ENCODE assay signal across 12 cellular contexts in the genomic region with DNA sequence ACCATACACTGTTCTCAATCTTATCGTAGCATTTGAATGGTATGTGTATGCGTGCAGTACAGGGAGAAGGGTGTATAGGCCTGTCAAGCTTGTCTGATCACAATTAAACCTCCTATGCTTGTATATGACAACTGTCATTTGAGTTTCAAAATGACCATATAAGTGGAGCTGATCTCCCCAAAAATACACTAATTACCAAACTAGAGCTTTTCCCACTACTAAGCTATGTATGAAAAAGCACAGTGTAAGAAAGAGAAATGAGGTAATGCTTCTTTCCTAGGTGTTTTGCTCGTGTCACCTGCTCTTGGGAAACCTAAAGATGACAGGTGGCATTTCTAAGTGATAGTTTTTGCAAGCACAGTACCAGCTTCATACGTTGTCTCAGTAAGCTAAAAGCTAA. TPM values are rescaled to one million over a fixed set of nuclear protein-coding genes. Genes with fewer than 3 reads are reported as not detected.
DNase-seq lines count a peak whose midpoint lies in the region; ATAC-seq and TF ChIP-seq lines count a peak whose summit lies in the region.
"Had no signal": no experiment of that assay in that cellular context is flagged by ENCODE, and none has a peak within 500 bp of the region (broad histone marks: within the 10 kb centered on the region; RNA-seq: fewer than 3 reads in every experiment).

No MANE protein-coding gene starts in this region.

- DNase-seq in activated CD4-positive, alpha-beta T cell treated with anti-CD3 and anti-CD28 coated beads, Interleukin-2, amount 10 ng/mL, durations not matched to agents 24 days and 14 days = no peak
- DNase-seq in activated CD4-positive, alpha-beta T cell treated with anti-CD3 and anti-CD28 coated beads, Interleukin-2, amount 50 U/mL, for 4 hours = no peak
- DNase-seq in GM20000 (ENCODE audit: low spot score) = peak; percentile 40
- DNase-seq in sigmoid colon = no peak
- DNase-seq in thyroid gland = no peak
- DNase-seq in SKM-1 treated with dmso at 0.1 percent for 144 hours (lab: John Stamatoyannopoulos, UW; ENCODE audit: unreplicated experiment) = no peak
- DNase-seq: activated naive CD8-positive, alpha-beta T cell treated with anti-CD3 and anti-CD28 coated beads for 36 hours; HCEC 1CT; NCI-H1105 treated with DMSO at 0.1 percent for 48 hours; NCI-H524 had no signal

- no peak for ATAC-seq in GM19463 (IDR thresholded peaks at IDR 0.05; ENCODE audit: unreplicated experiment)

- TF ChIP-seq EP300 in sigmoid colon (IDR thresholded peaks at IDR 0.05) = no peak

- H3K4me3 ChIP-seq in sigmoid colon = no peak overlapping the region
- no peak overlapping the region for H3K4me3 ChIP-seq in thyroid gland (replicated peaks in 1 of 3)

- no peaks in the 10 kb centered on the region for H3K27me3 Mint-ChIP-seq in activated CD4-positive, alpha-beta T cell treated with anti-CD3 and anti-CD28 coated beads, Interleukin-2, amount 10 ng/mL, durations not matched to agents 24 days and 14 days
- H3K27me3 Mint-ChIP-seq in dendritic cell treated with granulocyte-macrophage colony-stimulating factor and Interleukin-4, amounts not matched to agents 40 ng/mL and 50 ng/mL, for 4 days = no peaks in the 10 kb centered on the region
- H3K27me3 Mint-ChIP-seq: activated naive CD8-positive, alpha-beta T cell treated with anti-CD3 and anti-CD28 coated beads for 36 hours had no signal

- H3K4me1 Mint-ChIP-seq in activated CD4-positive, alpha-beta T cell treated with anti-CD3 and anti-CD28 coated beads, Interleukin-2, amount 10 ng/mL, durations not matched to agents 24 days and 14 days = peaks cover 40% of the 10 kb centered on the region
- H3K4me1 Mint-ChIP-seq in dendritic cell treated with granulocyte-macrophage colony-stimulating factor and Interleukin-4, amounts not matched to agents 40 ng/mL and 50 ng/mL, for 4 days (ENCODE audit: low read depth) = peaks cover 48% of the 10 kb centered on the region

- no peak overlapping the region for H3K4me3 Mint-ChIP-seq in activated CD4-positive, alpha-beta T cell treated with anti-CD3 and anti-CD28 coated beads, Interleukin-2, amount 10 ng/mL, durations not matched to agents 24 days and 14 days
- no peak overlapping the region for H3K4me3 Mint-ChIP-seq in dendritic cell treated with granulocyte-macrophage colony-stimulating factor and Interleukin-4, amounts not matched to agents 40 ng/mL and 50 ng/mL, for 4 days

- TF ChIP-seq CTCF in GM20000 (IDR thresholded peaks at IDR 0.05; ENCODE audit: extremely low read depth, missing control alignments) = no peak
- no peak for TF ChIP-seq CTCF in sigmoid colon (IDR thresholded peaks at IDR 0.05)
- no peak for TF ChIP-seq CTCF in thyroid gland (IDR thresholded peaks at IDR 0.05)

- H3K4me1 ChIP-seq in sigmoid colon (peaks cover 0 to 34% (median 10%) of the 10 kb centered on the region in 4 donors), thyroid gland (peaks cover 10 to 13% of the 10 kb centered on the region in 2 donors)

- H3K36me3 ChIP-seq in sigmoid colon (no peaks in the 10 kb centered on the region), thyroid gland (no peaks in the 10 kb centered on the region)

- H3K27ac Mint-ChIP-seq in activated CD4-positive, alpha-beta T cell treated with anti-CD3 and anti-CD28 coated beads, Interleukin-2, amount 10 ng/mL, durations not matched to agents 24 days and 14 days = peak overlapping the region; percentile 98
- peak overlapping the region; percentile 98 for H3K27ac Mint-ChIP-seq in dendritic cell treated with granulocyte-macrophage colony-stimulating factor and Interleukin-4, amounts not matched to agents 40 ng/mL and 50 ng/mL, for 4 days

- no peak for TF ChIP-seq POLR2A in sigmoid colon (IDR thresholded peaks at IDR 0.05)
- TF ChIP-seq POLR2A in thyroid gland (IDR thresholded peaks at IDR 0.05) = no peak

- peak overlapping the region; percentile 88 to 95 (median 94) for H3K27ac ChIP-seq in sigmoid colon
- H3K27ac ChIP-seq in thyroid gland = no peak overlapping the region

- peaks cover 3% of the 10 kb centered on the region for H3K36me3 Mint-ChIP-seq in activated CD4-positive, alpha-beta T cell treated with anti-CD3 and anti-CD28 coated beads, Interleukin-2, amount 10 ng/mL, durations not matched to agents 24 days and 14 days (ENCODE audit: low read depth)
- H3K36me3 Mint-ChIP-seq in dendritic cell treated with granulocyte-macrophage colony-stimulating factor and Interleukin-4, amounts not matched to agents 40 ng/mL and 50 ng/mL, for 4 days (ENCODE audit: low read depth) = peaks cover 10% of the 10 kb centered on the region

- intact Hi-C loops in activated CD4-positive, alpha-beta T cell treated with anti-CD3 and anti-CD28 coated beads, Interleukin-2, amount 10 ng/mL, durations not matched to agents 24 days and 14 days (cut with micrococcal nuclease) = loop anchor here (5.0 kb wide), 1 partner anchor 64 kb away; no protein-coding TSS in a partner anchor
- intact Hi-C loops in dendritic cell treated with granulocyte-macrophage colony-stimulating factor and Interleukin-4, amounts not matched to agents 40 ng/mL and 50 ng/mL, for 4 days (cut with micrococcal nuclease) = no loop called here
- intact Hi-C loops in sigmoid colon (cut with DNase I) (loop anchor here (2.0 to 5.0 kb wide), 2 partner anchors 44 to 101 kb away; no protein-coding TSS in a partner anchor), thyroid gland (cut with DNase I) (loop anchor here (10.0 kb wide), 1 partner anchor 52 kb away; no protein-coding TSS in a partner anchor)

- no peaks in the 10 kb centered on the region for H3K9me3 ChIP-seq in sigmoid colon
- no peaks in the 10 kb centered on the region for H3K9me3 ChIP-seq in thyroid gland

- no peaks in the 10 kb centered on the region for H3K27me3 ChIP-seq in sigmoid colon
- no peaks in the 10 kb centered on the region for H3K27me3 ChIP-seq in thyroid gland

- H3K9me3 Mint-ChIP-seq in activated CD4-positive, alpha-beta T cell treated with anti-CD3 and anti-CD28 coated beads, Interleukin-2, amount 10 ng/mL, durations not matched to agents 24 days and 14 days = no peaks in the 10 kb centered on the region
- no peaks in the 10 kb centered on the region for H3K9me3 Mint-ChIP-seq in dendritic cell treated with granulocyte-macrophage colony-stimulating factor and Interleukin-4, amounts not matched to agents 40 ng/mL and 50 ng/mL, for 4 days

- 95 to 97% methylated on average over 4 of the region's 4 CpGs for WGBS in sigmoid colon, 2 donors
- 97% methylated on average over 4 of the region's 4 CpGs for WGBS in thyroid gland, 2 donors

RNA-seq across cellular contexts. Expression of gene STK38L, which starts 1.1 kb away (rescaled TPM):
- 22.8 and 23.0 TPM in 2 replicates for total RNA-seq in activated CD4-positive, alpha-beta T cell treated with anti-CD3 and anti-CD28 coated beads, Interleukin-2, amount 10 ng/mL, durations not matched to agents 24 days and 14 days
- 10 to 100 TPM; 67.3 to 86.2 (median 78.3) TPM for total RNA-seq in sigmoid colon
- polyA plus RNA-seq in sigmoid colon = 10 to 100 TPM; 16.8 to 20.1 (median 17.4) TPM
- total RNA-seq in thyroid gland = 10 to 100 TPM; 20.1 to 42.2 (median 27.0) TPM

Comparison
In these comparisons a context has a peak if more than half of its experiments do, and no peak if none do; other contexts are left out.
1. H3K27ac ChIP-seq: peak in sigmoid colon (4 of 4); none in thyroid gland (0 of 3).